ENCODE assay signal across 1 cellular context in genomic region chr1:110155878-110156522, GRCh38.
TF ChIP-seq lines count a peak whose summit lies in the region.

No MANE protein-coding gene starts in this region.

TF ChIP-seq in K562, 482 proteins besides CTCF, POLR2A, EP300 and RAD21 (continued from another document and continues in another):
- no peak for TF ChIP-seq ZKSCAN8 (CRISPR knock-in tag; IDR thresholded peaks at IDR 0.05)
- TF ChIP-seq ZFX (CRISPR knock-in tag; IDR thresholded peaks at IDR 0.05), result peak; percentile 19; the same call in 1 of the 2 replicates
- 0 out of 2 replicates have a peak, but pooled peaks have one; percentile 58 for TF ChIP-seq CHAMP1 (IDR thresholded peaks at IDR 0.05)
- TF ChIP-seq MAX (CRISPR knock-in tag; IDR thresholded peaks at IDR 0.05), result peak; percentile 29; the same call in 1 of the 2 replicates
- no peak for TF ChIP-seq PML (IDR thresholded peaks at IDR 0.05; ENCODE audit: low read length)
- no peak for TF ChIP-seq HDGF (IDR thresholded peaks at IDR 0.05)
- TF ChIP-seq RFX1 (IDR thresholded peaks at IDR 0.05), result no peak
- TF ChIP-seq ZNF140 (CRISPR knock-in tag; IDR thresholded peaks at IDR 0.05), result no peak
- TF ChIP-seq MIER1 (IDR thresholded peaks at IDR 0.05; ENCODE audit: low read depth), result peak; percentile 95
- no peak for TF ChIP-seq SNRNP70 (optimal IDR thresholded peaks at IDR 0.05; ENCODE audit: low read depth, low read length)
- no peak for TF ChIP-seq HSF4 (CRISPR knock-in tag; IDR thresholded peaks at IDR 0.05; ENCODE audit: borderline replicate concordance)
- no peak for TF ChIP-seq RBM25 (IDR thresholded peaks at IDR 0.05; ENCODE audit: low read depth, low read length, severe bottlenecking)
- no peak for TF ChIP-seq DLX4 (CRISPR knock-in tag; IDR thresholded peaks at IDR 0.05)
- no peak for TF ChIP-seq NBN (IDR thresholded peaks at IDR 0.05; ENCODE audit: low read depth)
- TF ChIP-seq ZNF609 (CRISPR knock-in tag; IDR thresholded peaks at IDR 0.05; ENCODE audit: borderline replicate concordance), result no peak
- no peak for TF ChIP-seq HDAC3 (IDR thresholded peaks at IDR 0.05; ENCODE audit: borderline replicate concordance, partially characterized antibody)
- TF ChIP-seq SRSF7 (optimal IDR thresholded peaks at IDR 0.05; ENCODE audit: low read depth, low read length), result no peak
- no peak for TF ChIP-seq PHB2 (IDR thresholded peaks at IDR 0.05; ENCODE audit: low read depth)
- no peak for TF ChIP-seq CGGBP1 (CRISPR knock-in tag; IDR thresholded peaks at IDR 0.05)
- TF ChIP-seq SP2 (IDR thresholded peaks at IDR 0.05; ENCODE audit: extremely low read depth, low read depth, low read length, poor library complexity, severe bottlenecking), result no peak
- no peak for TF ChIP-seq ZBTB43 (CRISPR knock-in tag; IDR thresholded peaks at IDR 0.05)
- TF ChIP-seq ZFPM2 (CRISPR knock-in tag; IDR thresholded peaks at IDR 0.05), result no peak
- no peak for TF ChIP-seq JUND (IDR thresholded peaks at IDR 0.05; ENCODE audit: borderline replicate concordance, low read depth, low read length)
- TF ChIP-seq JUND (tag; IDR thresholded peaks at IDR 0.05; ENCODE audit: borderline replicate concordance, low read depth, low read length), result no peak
- TF ChIP-seq TCFL5 (CRISPR knock-in tag; conservative IDR thresholded peaks at IDR 0.05), result no peak
- TF ChIP-seq SLC30A9 (CRISPR knock-in tag; IDR thresholded peaks at IDR 0.05), result no peak
- no peak for TF ChIP-seq NONO (IDR thresholded peaks at IDR 0.05; ENCODE audit: low read depth in 2 of 2, low read length in 1 of 2)
- TF ChIP-seq ZNF398 (CRISPR knock-in tag; IDR thresholded peaks at IDR 0.05), result no peak
- no peak for TF ChIP-seq ZNF324 (CRISPR knock-in tag; IDR thresholded peaks at IDR 0.05)
- TF ChIP-seq HMBOX1 (IDR thresholded peaks at IDR 0.05), result no peak
- peak; percentile 47; the same call in 1 of the 2 replicates for TF ChIP-seq HINFP (tag; conservative IDR thresholded peaks at IDR 0.05; ENCODE audit: low read depth)
- no peak for TF ChIP-seq KLF13 (tag; IDR thresholded peaks at IDR 0.05; ENCODE audit: borderline replicate concordance, low read depth)
- no peak for TF ChIP-seq GTF2B (IDR thresholded peaks at IDR 0.05; ENCODE audit: extremely low read depth, insufficient read length)
- 0 out of 2 replicates have a peak, but pooled peaks have one; percentile 42 for TF ChIP-seq ZNF644 (tag; IDR thresholded peaks at IDR 0.05; ENCODE audit: low read depth)
- no peak for TF ChIP-seq FOS (IDR thresholded peaks at IDR 0.05; ENCODE audit: extremely low read depth, insufficient read length)
- TF ChIP-seq ARHGAP35 (IDR thresholded peaks at IDR 0.05; ENCODE audit: partially characterized antibody), result no peak
- no peak for TF ChIP-seq E2F8 (IDR thresholded peaks at IDR 0.05; ENCODE audit: low read depth, partially characterized antibody)
- TF ChIP-seq MXD1 (CRISPR knock-in tag; IDR thresholded peaks at IDR 0.05; ENCODE audit: borderline replicate concordance, poor library complexity, severe bottlenecking), result no peak
